Comparison of ENCODE assay signal across 8 cellular contexts in the genomic region with DNA sequence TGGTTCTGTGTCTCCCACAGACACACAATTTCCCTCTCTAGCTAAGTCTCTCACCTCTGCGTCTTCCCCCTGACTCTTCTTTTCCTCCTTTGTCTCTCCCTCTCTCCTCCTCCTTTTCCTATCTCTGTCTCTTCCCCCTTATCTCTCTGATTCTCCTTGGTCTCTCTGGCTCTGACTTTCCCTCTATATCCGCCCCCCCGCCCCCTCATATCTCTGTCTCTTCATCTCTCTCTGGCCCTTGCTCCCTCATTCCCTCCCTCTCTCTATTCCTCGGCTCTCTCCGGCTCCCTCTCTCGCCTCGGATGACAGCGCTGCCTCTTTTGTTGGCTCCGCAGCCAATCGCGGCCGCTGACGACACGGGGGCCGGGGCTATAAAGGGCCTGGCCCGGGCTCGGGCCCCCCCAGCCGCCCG. TPM values are rescaled to one million over a fixed set of nuclear protein-coding genes. Genes with fewer than 3 reads are reported as not detected.
DNase-seq lines count a peak whose midpoint lies in the region; ATAC-seq, FAIRE-seq and TF ChIP-seq lines count a peak whose summit lies in the region.

A gene (plus strand): TSS at position 404 of the 412 bp plus-strand sequence. CDS start 195 bp downstream, outside the sequence.

- TF ChIP-seq RAD21 in HCT116 (IDR thresholded peaks at IDR 0.05; ENCODE audit: low read depth) = no peak

- TF ChIP-seq POLR2A in HCT116 (IDR thresholded peaks at IDR 0.05; ENCODE audit: borderline replicate concordance, extremely low read depth, insufficient read depth, insufficient read length) = no peak

- intact Hi-C loops in HCT116 (cut with micrococcal nuclease) = no loop called here

- DNase-seq in DMS53 (lab: John Stamatoyannopoulos, UW) = peak; percentile 90
- no peak for DNase-seq in HCT116 (ENCODE audit: low read depth, low spot score)
- DNase-seq in NCI-H187 treated with DMSO at 0.1 percent for 48 hours (lab: John Stamatoyannopoulos, UW) = peak; percentile 72
- DNase-seq in T-helper 2 cell treated with Interferon-gamma antibody and Interleukin-4, amounts not matched to agents 5 μg/mL and 100 μg/mL, for 36 hours (ENCODE audit: low spot score) = peak; percentile 77
- peak; percentile 64 for DNase-seq in astrocyte (ENCODE audit: low read depth)
- peak; percentile 77 to 81 for DNase-seq in hippocampal formation (lab: John Stamatoyannopoulos, UW)

- POLR2A ChIA-PET in HCT116 (lab: Charles Lee) = interaction anchor here (0.9 to 1.0 kb wide), 2 partner anchors 75 to 415 kb away, joined by 3 read pairs; a partner anchor contains a TSS

- H3K27me3 Mint-ChIP-seq in T-helper 2 cell treated with Interferon-gamma antibody and Interleukin-4, amounts not matched to agents 5 μg/mL and 100 μg/mL, for 36 hours (ENCODE audit: low read depth) = peaks cover 5% of the 10 kb centered on the region
- no peaks in the 10 kb centered on the region for H3K27me3 Mint-ChIP-seq in astrocyte (ENCODE audit: low read depth, unreplicated experiment)

- RAD21 ChIA-PET in HCT116 (lab: Charles Lee; ENCODE audit: low non-redundant PET in 1 of 2, low total read pairs in 2 of 2, uncharacterized antibody in 2 of 2, unreplicated experiment in 2 of 2) = no interaction called here

- CTCF ChIA-PET in HCT116 (lab: Charles Lee) = no interaction called here

- peaks cover 4% of the 10 kb centered on the region for H3K36me3 Mint-ChIP-seq in T-helper 2 cell treated with Interferon-gamma antibody and Interleukin-4, amounts not matched to agents 5 μg/mL and 100 μg/mL, for 36 hours (ENCODE audit: low read depth)
- no peaks in the 10 kb centered on the region for H3K36me3 Mint-ChIP-seq in astrocyte (ENCODE audit: low read depth, unreplicated experiment)

- no TSS peak for BruUV-seq in HCT116 (replicated peaks; lab: Mats Ljungman, UMichigan)

- peak; percentile 72 for ATAC-seq in HCT116
- ATAC-seq in HG02763 (IDR thresholded peaks at IDR 0.05; ENCODE audit: unreplicated experiment) = no peak

- H3K4me2 ChIP-seq in HCT116 (ENCODE audit: low read length) (peak within 1 kb of the TSS; percentile 97), astrocyte (ENCODE audit: low read length) (peak within 1 kb of the TSS; percentile 100)

- H3K79me2 ChIP-seq in HCT116 (ENCODE audit: insufficient read depth, low read length) (peaks cover 3% of the 10 kb centered on the region; the same call in 1 of the 2 replicates), astrocyte (ENCODE audit: insufficient read depth, low read length) (peaks cover 10% of the 10 kb centered on the region)

- H3K27ac Mint-ChIP-seq in T-helper 2 cell treated with Interferon-gamma antibody and Interleukin-4, amounts not matched to agents 5 μg/mL and 100 μg/mL, for 36 hours = peak within 1 kb of the TSS; percentile 74
- H3K27ac Mint-ChIP-seq in astrocyte (ENCODE audit: unreplicated experiment) = peak within 1 kb of the TSS; percentile 81

- H3K27ac ChIP-seq in HCT116 (ENCODE audit: low read depth, low read length) (peak within 1 kb of the TSS; percentile 53), astrocyte (ENCODE audit: low read depth, low read length) (peak within 1 kb of the TSS; percentile 27), rectal smooth muscle tissue (ENCODE audit: low read depth, low read length) (peak within 1 kb of the TSS; percentile 77)

- peak within 1 kb of the TSS; percentile 94 for H3K4me3 Mint-ChIP-seq in T-helper 2 cell treated with Interferon-gamma antibody and Interleukin-4, amounts not matched to agents 5 μg/mL and 100 μg/mL, for 36 hours
- H3K4me3 Mint-ChIP-seq in astrocyte (ENCODE audit: unreplicated experiment) = peak within 1 kb of the TSS; percentile 94

- H3K9me3 Mint-ChIP-seq in T-helper 2 cell treated with Interferon-gamma antibody and Interleukin-4, amounts not matched to agents 5 μg/mL and 100 μg/mL, for 36 hours = no peaks in the 10 kb centered on the region
- H3K9me3 Mint-ChIP-seq in astrocyte (ENCODE audit: unreplicated experiment) = no peaks in the 10 kb centered on the region

- peaks cover 47% of the 10 kb centered on the region for H3K4me1 Mint-ChIP-seq in T-helper 2 cell treated with Interferon-gamma antibody and Interleukin-4, amounts not matched to agents 5 μg/mL and 100 μg/mL, for 36 hours (ENCODE audit: low read depth)
- peaks cover 24% of the 10 kb centered on the region for H3K4me1 Mint-ChIP-seq in astrocyte (ENCODE audit: low read depth, unreplicated experiment)

- H3K27me3 ChIP-seq in HCT116 (ENCODE audit: insufficient read depth, low read length) = no peaks in the 10 kb centered on the region
- no peaks in the 10 kb centered on the region for H3K27me3 ChIP-seq in astrocyte (ENCODE audit: insufficient read depth, low read length)
- H3K27me3 ChIP-seq in rectal smooth muscle tissue (ENCODE audit: control insufficient read depth, insufficient read depth, low read length) = no peaks in the 10 kb centered on the region

- FAIRE-seq in astrocyte (lab: Jason Lieb, UNC) = no peak

- no peaks in the 10 kb centered on the region for H3K9me3 ChIP-seq in HCT116 (ENCODE audit: control insufficient read depth in 1 of 2, insufficient read depth in 1 of 2, low read depth in 1 of 2, low read length in 2 of 2)
- H3K9me3 ChIP-seq in astrocyte (ENCODE audit: insufficient read depth, low read depth, low read length) = no peaks in the 10 kb centered on the region

- peaks cover 11 to 41% of the 10 kb centered on the region in 2 experiments for H3K4me1 ChIP-seq in HCT116 (ENCODE audit: control insufficient read depth in 1 of 2, insufficient read depth in 2 of 2, low read length in 2 of 2)
- peaks cover 22% of the 10 kb centered on the region for H3K4me1 ChIP-seq in astrocyte (ENCODE audit: insufficient read depth, low read length)
- H3K4me1 ChIP-seq in rectal smooth muscle tissue (ENCODE audit: control insufficient read depth, insufficient read depth, low read length) = peaks cover 8% of the 10 kb centered on the region

- H3K36me3 ChIP-seq in HCT116 (ENCODE audit: control insufficient read depth in 1 of 2, insufficient read depth in 2 of 2, low read length in 2 of 2) (no peaks in the 10 kb centered on the region), astrocyte (ENCODE audit: insufficient read depth, low read length) (no peaks in the 10 kb centered on the region), rectal smooth muscle tissue (ENCODE audit: control insufficient read depth, insufficient read depth, low read length) (no peaks in the 10 kb centered on the region)

- TF ChIP-seq CTCF in HCT116 (IDR thresholded peaks at IDR 0.05 in 2 of 3, conservative IDR thresholded peaks at IDR 0.05 in 1 of 3; ENCODE audit: borderline replicate concordance in 1 of 3, insufficient read depth in 1 of 3, low read depth in 2 of 3, low read length in 2 of 3) = no peak
- no peak for TF ChIP-seq CTCF in astrocyte (IDR thresholded peaks at IDR 0.05; ENCODE audit: insufficient read depth, low read depth, low read length)

- peak within 1 kb of the TSS; percentile 55 to 80 for H3K4me3 ChIP-seq in HCT116 (replicated peaks in 1 of 2; ENCODE audit: low read depth in 1 of 2, low read length in 2 of 2)
- peak within 1 kb of the TSS; percentile 76 for H3K4me3 ChIP-seq in astrocyte (ENCODE audit: insufficient read depth, low read depth, low read length)
- H3K4me3 ChIP-seq in rectal smooth muscle tissue (ENCODE audit: low read length) = peak within 1 kb of the TSS; percentile 75

- no peak within 1 kb of the TSS for H2AFZ ChIP-seq in HCT116 (ENCODE audit: low read depth, low read length, poor library complexity, severe bottlenecking)
- H2AFZ ChIP-seq in astrocyte (ENCODE audit: low read depth, low read length) = peak within 1 kb of the TSS; percentile 70

- peak within 1 kb of the TSS; percentile 69 for H3K9ac ChIP-seq in HCT116 (ENCODE audit: low read length)
- H3K9ac ChIP-seq in astrocyte (ENCODE audit: low read length) = peak within 1 kb of the TSS; percentile 85
- H3K9ac ChIP-seq in rectal smooth muscle tissue (ENCODE audit: low read length) = no peak within 1 kb of the TSS

- H3K9me2 ChIP-seq in HCT116 (ENCODE audit: insufficient read depth) = no peaks in the 10 kb centered on the region

- H4K20me1 ChIP-seq in HCT116 (ENCODE audit: insufficient read depth) (no peaks in the 10 kb centered on the region), astrocyte (ENCODE audit: insufficient read depth, low read length) (peaks cover 33% of the 10 kb centered on the region)

TF ChIP-seq in HCT116, 20 proteins besides CTCF, POLR2A, EP300 and RAD21:
- TF ChIP-seq ZNF274 (IDR thresholded peaks at IDR 0.05; ENCODE audit: low read depth, low read length) (no peak), POLR2AphosphoS5 (IDR thresholded peaks at IDR 0.05; ENCODE audit: low read depth, low read length) (peak; percentile 32; the same call in 1 of the 2 replicates), TCF7L2 (IDR thresholded peaks at IDR 0.05; ENCODE audit: borderline replicate concordance, extremely low read depth, insufficient read depth, insufficient read length) (peak; percentile 85)

RNA-seq across cellular contexts. Expression of the gene that starts here (rescaled TPM):
- total RNA-seq in HCT116 (2021; ENCODE audit: unreplicated experiment) (5.3 TPM), astrocyte (25.3 and 28.9 TPM in 2 replicates)
- polyA plus RNA-seq in HCT116 (2012) = 5.1 and 6.5 TPM in 2 replicates

Comparison
In these comparisons a context has a peak if more than half of its experiments do, and no peak if none do; other contexts are left out.
1. H3K27ac ChIP-seq: peak in every context shown above with its lines; median percentile 77 in rectal smooth muscle tissue; 53 in HCT116; 27 in astrocyte.